14 cellular contexts compared by ENCODE assay signal in the genomic region with DNA sequence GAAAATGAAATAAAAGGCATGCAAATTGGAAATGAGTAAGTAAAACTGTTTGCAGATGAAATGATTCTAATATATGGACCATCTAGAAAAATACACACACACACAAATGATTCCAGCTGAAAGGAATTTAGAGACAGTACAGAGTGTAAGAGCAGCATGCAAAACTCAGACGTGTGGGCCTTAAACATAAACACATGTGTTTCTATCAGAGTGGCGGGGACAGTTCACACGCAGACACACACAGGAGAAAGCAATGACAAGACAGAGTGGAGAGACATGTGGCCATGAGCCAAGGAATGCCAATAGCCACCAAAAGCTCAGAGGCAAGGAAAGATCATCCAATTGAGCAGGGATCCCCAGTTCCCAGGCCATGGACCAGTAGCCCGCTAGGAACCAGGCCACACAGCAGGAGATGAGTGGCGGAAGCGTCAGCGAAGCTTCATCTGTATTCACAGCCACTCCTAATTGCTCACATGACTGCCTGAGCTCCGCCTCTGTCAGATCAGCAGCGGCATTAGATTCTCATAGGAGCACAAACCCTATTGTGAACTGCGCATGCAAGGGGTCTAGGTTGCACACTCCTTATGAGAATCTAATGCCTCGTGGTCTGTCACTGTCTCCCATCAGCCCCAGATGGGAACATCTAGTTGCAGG.
"Had no signal": no experiment of that assay in that cellular context is flagged by ENCODE, and none has a peak within 500 bp of the region (broad histone marks: within the 10 kb centered on the region; RNA-seq: fewer than 3 reads in every experiment).

No MANE protein-coding gene starts in this region.

- H3K27ac Mint-ChIP-seq: activated B cell treated with CpG ODN at 0.5 μM for 24 hours; activated CD4-positive, alpha-beta T cell treated with anti-CD3 and anti-CD28 coated beads, Interleukin-2, amount 10 ng/mL, durations not matched to agents 7 days and 5 days; activated T-helper 17 cell treated with anti-CD3 and anti-CD28 coated beads, Interleukin-2, amount 50 U/mL, for 72 hours; T-helper 17 cell had no signal

- H3K4me3 Mint-ChIP-seq: activated B cell treated with CpG ODN at 0.5 μM for 24 hours; activated CD4-positive, alpha-beta T cell treated with anti-CD3 and anti-CD28 coated beads, Interleukin-2, amount 10 ng/mL, durations not matched to agents 7 days and 5 days; activated T-helper 17 cell treated with anti-CD3 and anti-CD28 coated beads, Interleukin-2, amount 50 U/mL, for 72 hours; central memory CD8-positive, alpha-beta T cell; T-helper 17 cell had no signal

- DNase-seq: activated B cell treated with CpG ODN at 0.5 μM for 24 hours; activated CD4-positive, alpha-beta T cell treated with anti-CD3 and anti-CD28 coated beads, Interleukin-2, amount 10 ng/mL, durations not matched to agents 7 days and 5 days; activated CD8-positive, alpha-beta memory T cell treated with anti-CD3 and anti-CD28 coated beads for 24 hours; activated naive CD4-positive, alpha-beta T cell treated with anti-CD3 and anti-CD28 coated beads, Interleukin-2, amount 50 U/mL, for 16 hours; body of pancreas; heart right ventricle; left ventricle myocardium inferior; T-helper 17 cell had no signal

- H3K4me3 ChIP-seq: body of pancreas, heart right ventricle, left ventricle myocardium inferior had no signal

- H3K27me3 Mint-ChIP-seq: activated CD4-positive, alpha-beta T cell treated with anti-CD3 and anti-CD28 coated beads, Interleukin-2, amount 10 ng/mL, durations not matched to agents 7 days and 5 days; activated T-helper 17 cell treated with anti-CD3 and anti-CD28 coated beads, Interleukin-2, amount 50 U/mL, for 72 hours; central memory CD8-positive, alpha-beta T cell; T-helper 17 cell had no signal

- H3K36me3 ChIP-seq: heart right ventricle, left ventricle myocardium inferior had no signal

- H3K27ac ChIP-seq: body of pancreas, heart right ventricle, left ventricle myocardium inferior had no signal

- H3K9me3 ChIP-seq: heart right ventricle, left ventricle myocardium inferior had no signal

- H3K4me1 ChIP-seq: body of pancreas had no signal

- ATAC-seq: activated T-helper 17 cell treated with anti-CD3 and anti-CD28 coated beads, Interleukin-2, amount 50 U/mL, for 72 hours; body of pancreas; esophagus mucosa; heart right ventricle; T-helper 17 cell had no signal

- H3K27me3 ChIP-seq: body of pancreas, heart right ventricle had no signal

- H3K9me3 Mint-ChIP-seq: activated T-helper 17 cell treated with anti-CD3 and anti-CD28 coated beads, Interleukin-2, amount 50 U/mL, for 72 hours; central memory CD8-positive, alpha-beta T cell had no signal

- FAIRE-seq: frontal cortex, keratinocyte, urothelium cell line had no signal
